In the genomic region with DNA sequence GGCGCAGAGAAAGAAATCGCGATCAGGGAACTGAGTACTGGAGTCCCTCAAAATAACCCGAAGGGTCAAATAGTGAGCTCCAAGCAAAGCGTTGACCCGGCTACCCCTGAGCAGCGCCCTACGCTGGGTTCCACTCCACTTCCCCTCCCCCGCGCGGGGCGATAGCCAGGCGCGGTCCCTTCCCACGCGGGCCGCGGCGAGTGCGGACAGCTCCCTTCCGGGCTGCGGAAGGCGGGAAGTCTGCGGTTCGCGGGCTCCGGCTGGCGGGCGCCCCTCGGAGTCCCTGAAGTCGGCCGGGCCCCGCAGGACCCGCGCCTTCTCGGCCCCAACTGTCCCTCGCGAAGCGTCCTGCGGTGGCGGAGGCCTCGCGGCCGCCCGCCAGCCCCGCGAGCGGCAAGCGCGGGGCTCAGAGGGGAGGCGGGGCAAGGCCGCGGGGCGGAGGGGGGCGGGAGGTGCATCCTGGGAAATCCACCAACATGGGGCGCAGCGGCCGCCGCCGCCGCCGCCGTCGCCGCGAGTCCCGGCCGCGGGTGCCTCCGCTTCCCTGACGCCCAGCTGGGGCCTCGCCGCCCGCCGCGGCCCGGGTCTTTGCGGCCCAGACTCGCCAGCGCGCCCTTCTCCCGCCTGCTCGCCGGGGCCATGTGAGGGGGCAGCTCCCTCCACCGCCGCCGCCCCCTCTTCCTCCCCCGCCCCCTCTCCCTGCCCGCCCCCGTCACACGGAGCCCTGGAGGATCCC, we compare ENCODE assay signal across 1 cellular context.
TF ChIP-seq lines count a peak whose summit lies in the region.

TSS of gene QSER1 (plus strand) at position 457 of the 736 bp plus-strand sequence. CDS start 315 bp downstream, outside the sequence.

TF ChIP-seq in HepG2, 621 proteins besides CTCF, POLR2A, EP300 and RAD21 (continued from another document and continues in another):
- TF ChIP-seq, protein P1, sequence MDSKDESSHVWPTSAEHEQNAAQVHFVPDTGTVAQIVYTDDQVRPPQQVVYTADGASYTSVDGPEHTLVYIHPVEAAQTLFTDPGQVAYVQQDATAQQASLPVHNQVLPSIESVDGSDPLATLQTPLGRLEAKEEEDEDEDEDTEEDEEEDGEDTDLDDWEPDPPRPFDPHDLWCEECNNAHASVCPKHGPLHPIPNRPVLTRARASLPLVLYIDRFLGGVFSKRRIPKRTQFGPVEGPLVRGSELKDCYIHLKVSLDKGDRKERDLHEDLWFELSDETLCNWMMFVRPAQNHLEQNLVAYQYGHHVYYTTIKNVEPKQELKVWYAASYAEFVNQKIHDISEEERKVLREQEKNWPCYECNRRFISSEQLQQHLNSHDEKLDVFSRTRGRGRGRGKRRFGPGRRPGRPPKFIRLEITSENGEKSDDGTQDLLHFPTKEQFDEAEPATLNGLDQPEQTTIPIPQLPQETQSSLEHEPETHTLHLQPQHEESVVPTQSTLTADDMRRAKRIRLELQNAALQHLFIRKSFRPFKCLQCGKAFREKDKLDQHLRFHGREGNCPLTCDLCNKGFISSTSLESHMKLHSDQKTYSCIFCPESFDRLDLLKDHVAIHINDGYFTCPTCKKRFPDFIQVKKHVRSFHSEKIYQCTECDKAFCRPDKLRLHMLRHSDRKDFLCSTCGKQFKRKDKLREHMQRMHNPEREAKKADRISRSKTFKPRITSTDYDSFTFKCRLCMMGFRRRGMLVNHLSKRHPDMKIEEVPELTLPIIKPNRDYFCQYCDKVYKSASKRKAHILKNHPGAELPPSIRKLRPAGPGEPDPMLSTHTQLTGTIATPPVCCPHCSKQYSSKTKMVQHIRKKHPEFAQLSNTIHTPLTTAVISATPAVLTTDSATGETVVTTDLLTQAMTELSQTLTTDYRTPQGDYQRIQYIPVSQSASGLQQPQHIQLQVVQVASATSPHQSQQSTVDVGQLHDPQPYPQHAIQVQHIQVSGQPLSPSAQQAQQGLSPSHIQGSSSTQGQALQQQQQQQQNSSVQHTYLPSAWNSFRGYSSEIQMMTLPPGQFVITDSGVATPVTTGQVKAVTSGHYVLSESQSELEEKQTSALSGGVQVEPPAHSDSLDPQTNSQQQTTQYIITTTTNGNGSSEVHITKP (CRISPR knock-in tag; IDR thresholded peaks at IDR 0.05; ENCODE audit: low read depth) = no peak
- TF ChIP-seq ZNF569 (CRISPR knock-in tag; IDR thresholded peaks at IDR 0.05; ENCODE audit: borderline replicate concordance) (no peak), AGO1 (IDR thresholded peaks at IDR 0.05; ENCODE audit: low read depth, low read length, poor library complexity, severe bottlenecking) (no peak), SRY (CRISPR knock-in tag; IDR thresholded peaks at IDR 0.05) (peak; percentile 57; the same call in 1 of the 2 replicates), ZNF772 (CRISPR knock-in tag; IDR thresholded peaks at IDR 0.05) (no peak), SCMH1 (CRISPR knock-in tag; IDR thresholded peaks at IDR 0.05; ENCODE audit: borderline replicate concordance) (no peak), ZNF18 (CRISPR knock-in tag; IDR thresholded peaks at IDR 0.05; ENCODE audit: insufficient replicate concordance) (peak; percentile 35), SAFB2 (CRISPR knock-in tag; IDR thresholded peaks at IDR 0.05; ENCODE audit: borderline replicate concordance, low read depth) (0 out of 2 replicates have a peak, but pooled peaks have one; percentile 57), SAP130 (CRISPR knock-in tag; IDR thresholded peaks at IDR 0.05; ENCODE audit: low read depth) (peak; percentile 69), ESRRA (CRISPR knock-in tag; IDR thresholded peaks at IDR 0.05; ENCODE audit: low read depth) (no peak), CHD2 (IDR thresholded peaks at IDR 0.05; ENCODE audit: low read depth, low read length) (0 out of 2 replicates have a peak, but pooled peaks have one; percentile 27), ZNF816 (CRISPR knock-in tag; IDR thresholded peaks at IDR 0.05; ENCODE audit: borderline replicate concordance) (0 out of 2 replicates have a peak, but pooled peaks have one; percentile 36), ZSCAN25 (CRISPR knock-in tag; IDR thresholded peaks at IDR 0.05) (no peak), NPAS2 (CRISPR knock-in tag; IDR thresholded peaks at IDR 0.05; ENCODE audit: borderline replicate concordance) (no peak), ZNF468 (CRISPR knock-in tag; IDR thresholded peaks at IDR 0.05) (peak; percentile 80; the same call in 1 of the 2 replicates), HOXA3 (CRISPR knock-in tag; IDR thresholded peaks at IDR 0.05) (no peak), ZNF441 (CRISPR knock-in tag; IDR thresholded peaks at IDR 0.05; ENCODE audit: borderline replicate concordance) (peak; percentile 32; the same call in 1 of the 2 replicates), LCORL (IDR thresholded peaks at IDR 0.05) (no peak), LCORL (CRISPR knock-in tag; IDR thresholded peaks at IDR 0.05) (no peak), ZNF276 (CRISPR knock-in tag; IDR thresholded peaks at IDR 0.05; ENCODE audit: low read depth) (no peak), MBNL3 (CRISPR knock-in tag; conservative IDR thresholded peaks at IDR 0.05) (0 out of 2 replicates have a peak, but pooled peaks have one; percentile 60), ZNF557 (CRISPR knock-in tag; IDR thresholded peaks at IDR 0.05) (no peak), NONO (IDR thresholded peaks at IDR 0.05) (no peak), NONO (CRISPR knock-in tag; conservative IDR thresholded peaks at IDR 0.05) (peak; percentile 4; the same call in 1 of the 2 replicates), ZKSCAN8 (CRISPR knock-in tag; IDR thresholded peaks at IDR 0.05; ENCODE audit: borderline replicate concordance) (no peak), ZNF607 (CRISPR knock-in tag; IDR thresholded peaks at IDR 0.05; ENCODE audit: borderline replicate concordance) (peak; percentile 82), KLF9 (CRISPR knock-in tag; IDR thresholded peaks at IDR 0.05; ENCODE audit: low read depth) (no peak), GATAD2A (CRISPR knock-in tag; IDR thresholded peaks at IDR 0.05) (no peak), ZNF292 (CRISPR knock-in tag; IDR thresholded peaks at IDR 0.05; ENCODE audit: borderline replicate concordance, low read depth) (no peak), ZGPAT (CRISPR knock-in tag; IDR thresholded peaks at IDR 0.05) (peak; percentile 27; the same call in 1 of the 2 replicates), ZSCAN9 (CRISPR knock-in tag; IDR thresholded peaks at IDR 0.05; ENCODE audit: borderline replicate concordance) (no peak), SALL1 (CRISPR knock-in tag; IDR thresholded peaks at IDR 0.05) (peak; percentile 69), ELF3 (CRISPR knock-in tag; IDR thresholded peaks at IDR 0.05) (peak; percentile 19; the same call in 1 of the 2 replicates), HBP1 (CRISPR knock-in tag; IDR thresholded peaks at IDR 0.05; ENCODE audit: low read depth) (no peak), ZSCAN21 (CRISPR knock-in tag; IDR thresholded peaks at IDR 0.05; ENCODE audit: borderline replicate concordance) (peak; percentile 80; the same call in 1 of the 2 replicates), KLF13 (CRISPR knock-in tag; IDR thresholded peaks at IDR 0.05) (no peak), ZNF431 (CRISPR knock-in tag; IDR thresholded peaks at IDR 0.05; ENCODE audit: borderline replicate concordance, low read depth) (no peak), GZF1 (CRISPR knock-in tag; IDR thresholded peaks at IDR 0.05) (no peak), IKZF1 (IDR thresholded peaks at IDR 0.05) (no peak), ZNF530 (CRISPR knock-in tag; IDR thresholded peaks at IDR 0.05; ENCODE audit: low read depth) (no peak)
- TF ChIP-seq, protein P2, sequence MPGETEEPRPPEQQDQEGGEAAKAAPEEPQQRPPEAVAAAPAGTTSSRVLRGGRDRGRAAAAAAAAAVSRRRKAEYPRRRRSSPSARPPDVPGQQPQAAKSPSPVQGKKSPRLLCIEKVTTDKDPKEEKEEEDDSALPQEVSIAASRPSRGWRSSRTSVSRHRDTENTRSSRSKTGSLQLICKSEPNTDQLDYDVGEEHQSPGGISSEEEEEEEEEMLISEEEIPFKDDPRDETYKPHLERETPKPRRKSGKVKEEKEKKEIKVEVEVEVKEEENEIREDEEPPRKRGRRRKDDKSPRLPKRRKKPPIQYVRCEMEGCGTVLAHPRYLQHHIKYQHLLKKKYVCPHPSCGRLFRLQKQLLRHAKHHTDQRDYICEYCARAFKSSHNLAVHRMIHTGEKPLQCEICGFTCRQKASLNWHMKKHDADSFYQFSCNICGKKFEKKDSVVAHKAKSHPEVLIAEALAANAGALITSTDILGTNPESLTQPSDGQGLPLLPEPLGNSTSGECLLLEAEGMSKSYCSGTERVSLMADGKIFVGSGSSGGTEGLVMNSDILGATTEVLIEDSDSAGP (CRISPR knock-in tag; IDR thresholded peaks at IDR 0.05; ENCODE audit: borderline replicate concordance) = peak; percentile 39; the same call in 1 of the 2 replicates
- TF ChIP-seq, protein P3, sequence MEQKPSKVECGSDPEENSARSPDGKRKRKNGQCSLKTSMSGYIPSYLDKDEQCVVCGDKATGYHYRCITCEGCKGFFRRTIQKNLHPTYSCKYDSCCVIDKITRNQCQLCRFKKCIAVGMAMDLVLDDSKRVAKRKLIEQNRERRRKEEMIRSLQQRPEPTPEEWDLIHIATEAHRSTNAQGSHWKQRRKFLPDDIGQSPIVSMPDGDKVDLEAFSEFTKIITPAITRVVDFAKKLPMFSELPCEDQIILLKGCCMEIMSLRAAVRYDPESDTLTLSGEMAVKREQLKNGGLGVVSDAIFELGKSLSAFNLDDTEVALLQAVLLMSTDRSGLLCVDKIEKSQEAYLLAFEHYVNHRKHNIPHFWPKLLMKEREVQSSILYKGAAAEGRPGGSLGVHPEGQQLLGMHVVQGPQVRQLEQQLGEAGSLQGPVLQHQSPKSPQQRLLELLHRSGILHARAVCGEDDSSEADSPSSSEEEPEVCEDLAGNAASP (CRISPR knock-in tag; IDR thresholded peaks at IDR 0.05; ENCODE audit: borderline replicate concordance) = no peak
- TF ChIP-seq, protein P4, sequence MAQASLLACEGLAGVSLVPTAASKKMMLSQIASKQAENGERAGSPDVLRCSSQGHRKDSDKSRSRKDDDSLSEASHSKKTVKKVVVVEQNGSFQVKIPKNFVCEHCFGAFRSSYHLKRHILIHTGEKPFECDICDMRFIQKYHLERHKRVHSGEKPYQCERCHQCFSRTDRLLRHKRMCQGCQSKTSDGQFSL (CRISPR knock-in tag; IDR thresholded peaks at IDR 0.05) = 0 out of 2 replicates have a peak, but pooled peaks have one; percentile 40
- TF ChIP-seq, protein P5, sequence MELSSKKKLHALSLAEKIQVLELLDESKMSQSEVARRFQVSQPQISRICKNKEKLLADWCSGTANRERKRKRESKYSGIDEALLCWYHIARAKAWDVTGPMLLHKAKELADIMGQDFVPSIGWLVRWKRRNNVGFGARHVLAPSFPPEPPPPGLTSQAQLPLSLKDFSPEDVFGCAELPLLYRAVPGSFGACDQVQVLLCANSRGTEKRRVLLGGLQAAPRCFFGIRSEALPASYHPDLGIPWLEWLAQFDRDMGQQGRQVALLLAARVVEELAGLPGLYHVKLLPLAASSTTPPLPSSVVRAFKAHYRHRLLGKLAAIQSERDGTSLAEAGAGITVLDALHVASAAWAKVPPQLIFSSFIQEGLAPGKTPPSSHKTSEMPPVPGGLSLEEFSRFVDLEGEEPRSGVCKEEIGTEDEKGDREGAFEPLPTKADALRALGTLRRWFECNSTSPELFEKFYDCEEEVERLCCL (CRISPR knock-in tag; IDR thresholded peaks at IDR 0.05; ENCODE audit: borderline replicate concordance) = no peak
- TF ChIP-seq, protein P6, sequence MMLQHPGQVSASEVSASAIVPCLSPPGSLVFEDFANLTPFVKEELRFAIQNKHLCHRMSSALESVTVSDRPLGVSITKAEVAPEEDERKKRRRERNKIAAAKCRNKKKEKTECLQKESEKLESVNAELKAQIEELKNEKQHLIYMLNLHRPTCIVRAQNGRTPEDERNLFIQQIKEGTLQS (CRISPR knock-in tag; IDR thresholded peaks at IDR 0.05) = no peak
